ENCODE assay signal across 1 cellular context in genomic region chr6:87817226-87817625, GRCh38.
TF ChIP-seq lines count a peak whose summit lies in the region.

No MANE protein-coding gene starts in this region.

TF ChIP-seq in HepG2, 621 proteins besides CTCF, POLR2A, EP300 and RAD21:
- TF ChIP-seq ZNF20 (CRISPR knock-in tag; IDR thresholded peaks at IDR 0.05) (no peak), ZBTB34 (CRISPR knock-in tag; IDR thresholded peaks at IDR 0.05) (no peak), REXO4 (CRISPR knock-in tag; IDR thresholded peaks at IDR 0.05; ENCODE audit: borderline replicate concordance) (no peak), HOXA5 (CRISPR knock-in tag; IDR thresholded peaks at IDR 0.05) (no peak), KAT7 (CRISPR knock-in tag; IDR thresholded peaks at IDR 0.05; ENCODE audit: borderline replicate concordance) (no peak), HNF1A (IDR thresholded peaks at IDR 0.05; ENCODE audit: low read depth) (no peak), HNF1A (CRISPR knock-in tag; IDR thresholded peaks at IDR 0.05; ENCODE audit: borderline replicate concordance) (no peak), PATZ1 (CRISPR knock-in tag; IDR thresholded peaks at IDR 0.05) (no peak), PLRG1 (conservative IDR thresholded peaks at IDR 0.05) (no peak), TRIM24 (CRISPR knock-in tag; IDR thresholded peaks at IDR 0.05) (no peak), ZNF572 (CRISPR knock-in tag; IDR thresholded peaks at IDR 0.05) (no peak), ZNF546 (CRISPR knock-in tag; conservative IDR thresholded peaks at IDR 0.05) (no peak), CCAR2 (optimal IDR thresholded peaks at IDR 0.05; ENCODE audit: low read depth, low read length) (no peak)
